ENCODE assay signal across 8 cellular contexts in genomic region chr4:163558539-163559044, GRCh38.
DNase-seq lines count a peak whose midpoint lies in the region; ATAC-seq and TF ChIP-seq lines count a peak whose summit lies in the region.

No MANE protein-coding gene starts in this region.

- TF ChIP-seq CTCF in stomach (IDR thresholded peaks at IDR 0.05), result no peak

- peaks cover 0 to 16% (median 4%) of the 10 kb centered on the region in 4 donors for H3K4me1 ChIP-seq in stomach

- H3K27me3 Mint-ChIP-seq in activated CD4-positive, alpha-beta T cell treated with anti-CD3 and anti-CD28 coated beads, Interleukin-2, amount 10 ng/mL, durations not matched to agents 24 days and 14 days, result peaks cover 2% of the 10 kb centered on the region
- no peaks in the 10 kb centered on the region for H3K27me3 Mint-ChIP-seq in activated naive CD8-positive, alpha-beta T cell treated with anti-CD3 and anti-CD28 coated beads for 36 hours

- peak overlapping the region; percentile 7 for H3K4me3 Mint-ChIP-seq in activated CD4-positive, alpha-beta T cell treated with anti-CD3 and anti-CD28 coated beads, Interleukin-2, amount 10 ng/mL, durations not matched to agents 24 days and 14 days
- no peak overlapping the region for H3K4me3 Mint-ChIP-seq in activated naive CD8-positive, alpha-beta T cell treated with anti-CD3 and anti-CD28 coated beads for 36 hours

- DNase-seq in activated CD4-positive, alpha-beta T cell treated with anti-CD3 and anti-CD28 coated beads, Interleukin-2, amount 10 ng/mL, durations not matched to agents 24 days and 14 days, result no peak
- DNase-seq in activated CD4-positive, alpha-beta T cell treated with anti-CD3 and anti-CD28 coated beads, Interleukin-2, amount 50 U/mL, for 48 hours, result no peak
- no peak for DNase-seq in activated naive CD8-positive, alpha-beta T cell treated with anti-CD3 and anti-CD28 coated beads for 36 hours
- DNase-seq in stomach (no peak), activated gamma-delta T cell (lab: John Stamatoyannopoulos, UW) (no peak), NCI-H526 treated with DMSO at 0.1 percent for 48 hours (lab: John Stamatoyannopoulos, UW) (no peak)

- H3K27me3 ChIP-seq in stomach, result no peaks in the 10 kb centered on the region

- no peak overlapping the region for H3K27ac Mint-ChIP-seq in activated CD4-positive, alpha-beta T cell treated with anti-CD3 and anti-CD28 coated beads, Interleukin-2, amount 10 ng/mL, durations not matched to agents 24 days and 14 days
- peak overlapping the region; percentile 17 for H3K27ac Mint-ChIP-seq in activated naive CD8-positive, alpha-beta T cell treated with anti-CD3 and anti-CD28 coated beads for 36 hours

- H3K9me3 Mint-ChIP-seq in activated CD4-positive, alpha-beta T cell treated with anti-CD3 and anti-CD28 coated beads, Interleukin-2, amount 10 ng/mL, durations not matched to agents 24 days and 14 days, result no peaks in the 10 kb centered on the region
- peaks cover 13% of the 10 kb centered on the region for H3K9me3 Mint-ChIP-seq in activated naive CD8-positive, alpha-beta T cell treated with anti-CD3 and anti-CD28 coated beads for 36 hours

- peaks cover 13% of the 10 kb centered on the region for H3K4me1 Mint-ChIP-seq in activated CD4-positive, alpha-beta T cell treated with anti-CD3 and anti-CD28 coated beads, Interleukin-2, amount 10 ng/mL, durations not matched to agents 24 days and 14 days
- peaks cover 22% of the 10 kb centered on the region for H3K4me1 Mint-ChIP-seq in activated naive CD8-positive, alpha-beta T cell treated with anti-CD3 and anti-CD28 coated beads for 36 hours

- peak overlapping the region in 4 of 5 donors; percentile 4 to 67 (median 11) for H3K27ac ChIP-seq in stomach

- peaks cover 0 to 3% (median 0%) of the 10 kb centered on the region in 4 donors for H3K9me3 ChIP-seq in stomach

- intact Hi-C loops in activated CD4-positive, alpha-beta T cell treated with anti-CD3 and anti-CD28 coated beads, Interleukin-2, amount 10 ng/mL, durations not matched to agents 24 days and 14 days (cut with micrococcal nuclease), result loop anchor here (10.0 kb wide), 1 partner anchor 1536 kb away; no protein-coding TSS in a partner anchor
- intact Hi-C loops in stomach (cut with DNase I; ENCODE audit: low total_unique reads), result loop anchor here (10.0 kb wide), 1 partner anchor 456 kb away; no protein-coding TSS in a partner anchor

- TF ChIP-seq EP300 in stomach (IDR thresholded peaks at IDR 0.05), result no peak

- no peak for TF ChIP-seq POLR2A in stomach (IDR thresholded peaks at IDR 0.05)

- 5 to 17% (median 12%) methylated on average over 6 of the region's 6 CpGs for WGBS in stomach, 5 donors

- no peak overlapping the region for H3K4me3 ChIP-seq in stomach

- ATAC-seq in HG03139 (IDR thresholded peaks at IDR 0.05; ENCODE audit: unreplicated experiment) (peak; percentile 59), HG02571 (IDR thresholded peaks at IDR 0.05; ENCODE audit: unreplicated experiment) (no peak)

- H3K36me3 Mint-ChIP-seq in activated CD4-positive, alpha-beta T cell treated with anti-CD3 and anti-CD28 coated beads, Interleukin-2, amount 10 ng/mL, durations not matched to agents 24 days and 14 days (ENCODE audit: low read depth), result no peaks in the 10 kb centered on the region
- H3K36me3 Mint-ChIP-seq in activated naive CD8-positive, alpha-beta T cell treated with anti-CD3 and anti-CD28 coated beads for 36 hours, result peaks cover 5% of the 10 kb centered on the region

- H3K36me3 ChIP-seq in stomach, result no peaks in the 10 kb centered on the region
